Comparison of ENCODE assay signal across 8 cellular contexts in genomic region chr17:17303847-17304490, GRCh38. TPM values are rescaled to one million over a fixed set of nuclear protein-coding genes. Genes with fewer than 3 reads are reported as not detected.
A peak's percentile ranks its signal among the peaks of the same experiment; 100 is the strongest.
DNase-seq lines count a peak whose midpoint lies in the region; ATAC-seq and TF ChIP-seq lines count a peak whose summit lies in the region.

No MANE protein-coding gene starts in this region.

- 25% methylated on average over 16 of the region's 21 CpGs for WGBS in esophagus muscularis mucosa

- H3K36me3 ChIP-seq in Peyer's patch (no peaks in the 10 kb centered on the region), esophagus muscularis mucosa (peaks cover 0 to 8% (median 3%) of the 10 kb centered on the region in 4 donors), rectal smooth muscle tissue (ENCODE audit: control insufficient read depth, insufficient read depth, low read length) (no peaks in the 10 kb centered on the region)

- H3K9me3 ChIP-seq in Peyer's patch (no peaks in the 10 kb centered on the region), esophagus muscularis mucosa (no peaks in the 10 kb centered on the region)

- TF ChIP-seq CTCF in Peyer's patch (IDR thresholded peaks at IDR 0.05) (no peak), esophagus muscularis mucosa (IDR thresholded peaks at IDR 0.05) (no peak)

- H3K4me1 ChIP-seq in Peyer's patch = peaks cover 0 to 15% (median 6%) of the 10 kb centered on the region in 4 donors
- peaks cover 21 to 43% (median 32%) of the 10 kb centered on the region in 4 donors for H3K4me1 ChIP-seq in esophagus muscularis mucosa
- H3K4me1 ChIP-seq in rectal smooth muscle tissue (ENCODE audit: control insufficient read depth, insufficient read depth, low read length) = peaks cover 5% of the 10 kb centered on the region

- TF ChIP-seq POLR2A in Peyer's patch (IDR thresholded peaks at IDR 0.05) (no peak), esophagus muscularis mucosa (IDR thresholded peaks at IDR 0.05; ENCODE audit: low read depth) (no peak)

- H3K27me3 ChIP-seq in Peyer's patch (no peaks in the 10 kb centered on the region), esophagus muscularis mucosa (no peaks in the 10 kb centered on the region), rectal smooth muscle tissue (ENCODE audit: control insufficient read depth, insufficient read depth, low read length) (no peaks in the 10 kb centered on the region)

- H3K4me3 ChIP-seq in GM08714 (ENCODE audit: low read length) = peak overlapping the region; percentile 56
- H3K4me3 ChIP-seq in Peyer's patch = peak overlapping the region; percentile 35 to 79 (median 56)
- peak overlapping the region; percentile 67 to 78 (median 70) for H3K4me3 ChIP-seq in esophagus muscularis mucosa
- H3K4me3 ChIP-seq in rectal smooth muscle tissue (ENCODE audit: low read length) = peak overlapping the region; percentile 55

- no peak overlapping the region for H3K9ac ChIP-seq in rectal smooth muscle tissue (ENCODE audit: low read length)

- TF ChIP-seq EP300 in esophagus muscularis mucosa (IDR thresholded peaks at IDR 0.05) = no peak

- intact Hi-C loops in esophagus muscularis mucosa (cut with DNase I) = loop anchor here (2.0 to 10.0 kb wide), 2 partner anchors 23 to 159 kb away; partner anchors contain the start of gene COPS3

- H3K27ac ChIP-seq in Peyer's patch = peak overlapping the region; percentile 9 to 75 (median 62)
- peak overlapping the region; percentile 72 to 85 (median 77) for H3K27ac ChIP-seq in esophagus muscularis mucosa (replicated peaks in 1 of 4)
- H3K27ac ChIP-seq in rectal smooth muscle tissue (ENCODE audit: low read depth, low read length) = peak overlapping the region; percentile 72

- DNase-seq in Peyer's patch (no peak), esophagus muscularis mucosa (ENCODE audit: extremely low spot score) (no peak), SKM-1 (lab: John Stamatoyannopoulos, UW; ENCODE audit: unreplicated experiment) (no peak), NCI-H524 (lab: John Stamatoyannopoulos, UW) (no peak), NCI-H1436 treated with DMSO at 0.1 percent for 48 hours (lab: John Stamatoyannopoulos, UW) (no peak)

- no peak for ATAC-seq in activated CD4-positive, CD25-positive, alpha-beta regulatory T cell treated with anti-CD3 and anti-CD28 coated beads, Interleukin-2, amount 50 U/mL, for 24 hours

RNA-seq across cellular contexts. Expression of gene NT5M, which starts 0.8 kb away (rescaled TPM):
- total RNA-seq in Peyer's patch (1 to 10 TPM in 1 of 4 donors, not detected in 3; 1.5 TPM), esophagus muscularis mucosa (10 to 100 TPM in 1 of 4 donors, 1 to 10 TPM in 3; 4.3 to 11.5 (median 7.0) TPM)

RNA-seq across cellular contexts. Expression of gene COPS3, which starts 22.9 kb away (rescaled TPM):
- 10 to 100 TPM; 21.4 to 36.3 (median 29.4) TPM for total RNA-seq in Peyer's patch
- total RNA-seq in esophagus muscularis mucosa = 10 to 100 TPM; 49.3 to 72.6 (median 59.1) TPM
